ENCODE assay signal across 36 cellular contexts in genomic region chr4:56430203-56430602, GRCh38.
"Had no signal": no experiment of that assay in that cellular context is flagged by ENCODE, and none has a peak within 500 bp of the region (broad histone marks: within the 10 kb centered on the region; RNA-seq: fewer than 3 reads in every experiment).

No MANE protein-coding gene starts in this region.

- H3K36me3 ChIP-seq: adrenal gland, esophagus muscularis mucosa, gastrocnemius medialis, heart right ventricle had no signal

- H3K27ac Mint-ChIP-seq: activated B cell treated with CpG ODN at 0.5 μM for 24 hours; activated CD4-positive, alpha-beta memory T cell treated with anti-CD3 and anti-CD28 coated beads for 36 hours; activated CD4-positive, alpha-beta T cell treated with anti-CD3 and anti-CD28 coated beads for 36 hours; activated CD4-positive, alpha-beta T cell treated with anti-CD3 and anti-CD28 coated beads, Interleukin-2, amount 10 ng/mL, durations not matched to agents 24 days and 14 days; activated CD8-positive, alpha-beta memory T cell treated with anti-CD3 and anti-CD28 coated beads, Interleukin-2, amount 10 ng/mL, durations not matched to agents 7 days and 5 days; activated CD8-positive, alpha-beta T cell treated with anti-CD3 and anti-CD28 coated beads, Interleukin-2, amount 10 ng/mL, durations not matched to agents 7 days and 5 days; activated naive CD4-positive, alpha-beta T cell treated with anti-CD3 and anti-CD28 coated beads for 36 hours; activated naive CD4-positive, alpha-beta T cell treated with anti-CD3 and anti-CD28 coated beads, Interleukin-2, amount 50 U/mL, for 24 hours; activated naive CD8-positive, alpha-beta T cell treated with anti-CD3 and anti-CD28 coated beads for 36 hours; activated naive CD8-positive, alpha-beta T cell treated with anti-CD3 and anti-CD28 coated beads, Interleukin-2, amount 50 U/mL, for 24 hours; activated T-helper 1 cell treated with anti-CD3 and anti-CD28 coated beads, Interleukin-12 subunit alpha, Interleukin-12 subunit beta, Interleukin-2, Interleukin-4 antibody, amounts not matched to agents 30 ng/mL and 10 ng/mL and 1 ng/mL, durations not matched to agents 14 hours and 24 hours and 36 hours; activated T-helper 2 cell treated with anti-CD3 and anti-CD28 coated beads, Interferon-gamma antibody, Interleukin-2, Interleukin-4, amounts not matched to agents 10 μg/mL and 5 μg/mL and 100 μg/mL, durations not matched to agents 14 hours and 24 hours and 36 hours; effector memory CD8-positive, alpha-beta T cell; T-helper 17 cell; T-helper 2 cell treated with Interferon-gamma antibody and Interleukin-4, amounts not matched to agents 5 μg/mL and 100 μg/mL, for 36 hours had no signal

- H3K27ac ChIP-seq: adrenal gland, body of pancreas, esophagus muscularis mucosa, foreskin keratinocyte, gastrocnemius medialis, heart right ventricle, WERI-Rb-1 had no signal

- H3K9me3 Mint-ChIP-seq: activated B cell treated with CpG ODN at 0.5 μM for 24 hours; activated CD4-positive, alpha-beta memory T cell treated with anti-CD3 and anti-CD28 coated beads for 36 hours; activated CD4-positive, alpha-beta T cell treated with anti-CD3 and anti-CD28 coated beads, Interleukin-2, amount 10 ng/mL, durations not matched to agents 24 days and 14 days; activated naive CD4-positive, alpha-beta T cell treated with anti-CD3 and anti-CD28 coated beads for 36 hours; activated naive CD4-positive, alpha-beta T cell treated with anti-CD3 and anti-CD28 coated beads, Interleukin-2, amount 50 U/mL, for 24 hours; activated naive CD8-positive, alpha-beta T cell treated with anti-CD3 and anti-CD28 coated beads for 36 hours; activated naive CD8-positive, alpha-beta T cell treated with anti-CD3 and anti-CD28 coated beads, Interleukin-2, amount 50 U/mL, for 24 hours; activated T-helper 1 cell treated with anti-CD3 and anti-CD28 coated beads, Interleukin-12 subunit alpha, Interleukin-12 subunit beta, Interleukin-2, Interleukin-4 antibody, amounts not matched to agents 30 ng/mL and 10 ng/mL and 1 ng/mL, durations not matched to agents 14 hours and 24 hours and 36 hours; effector memory CD8-positive, alpha-beta T cell had no signal

- H3K4me3 ChIP-seq: adrenal gland, body of pancreas, esophagus muscularis mucosa, gastrocnemius medialis, heart right ventricle had no signal

- DNase-seq: activated B cell treated with CpG ODN at 0.5 μM for 24 hours; activated CD4-positive, alpha-beta memory T cell treated with anti-CD3 and anti-CD28 coated beads for 36 hours; activated CD4-positive, alpha-beta T cell treated with anti-CD3 and anti-CD28 coated beads for 36 hours; activated CD4-positive, alpha-beta T cell treated with anti-CD3 and anti-CD28 coated beads, Interleukin-2, amount 10 ng/mL, durations not matched to agents 24 days and 14 days; activated CD4-positive, CD25-positive, alpha-beta regulatory T cell treated with anti-CD3 and anti-CD28 coated beads, Interleukin-2, amount 50 U/mL, for 72 hours; activated CD8-positive, alpha-beta memory T cell treated with anti-CD3 and anti-CD28 coated beads, Interleukin-2, amount 10 ng/mL, durations not matched to agents 7 days and 5 days; activated CD8-positive, alpha-beta memory T cell treated with anti-CD3 and anti-CD28 coated beads, Interleukin-2, amount 50 U/mL, for 4 hours; activated CD8-positive, alpha-beta T cell treated with anti-CD3 and anti-CD28 coated beads, Interleukin-2, amount 10 ng/mL, durations not matched to agents 7 days and 5 days; activated effector memory CD4-positive, alpha-beta T cell treated with anti-CD3 and anti-CD28 coated beads, Interleukin-2, amount 50 U/mL, for 16 hours; activated naive CD4-positive, alpha-beta T cell treated with anti-CD3 and anti-CD28 coated beads for 36 hours; activated naive CD8-positive, alpha-beta T cell treated with anti-CD3 and anti-CD28 coated beads for 36 hours; activated naive CD8-positive, alpha-beta T cell treated with anti-CD3 and anti-CD28 coated beads, Interleukin-2, amount 50 U/mL, for 24 hours; activated T-cell treated with anti-CD3 and anti-CD28 coated beads, Interleukin-2, amount 50 U/mL, for 1 hour; activated T-cell treated with anti-CD3 and anti-CD28 coated beads, Interleukin-2, amount 50 U/mL, for 48 hours; adrenal gland; amygdala; aorta; body of pancreas; caudate nucleus; cortex of kidney; dermis blood vessel endothelial cell; effector CD4-positive, alpha-beta T cell; effector memory CD8-positive, alpha-beta T cell; erythroblast; foreskin keratinocyte; gastrocnemius medialis; heart right ventricle; T-helper 17 cell; T1000; WERI-Rb-1 had no signal

- H3K27me3 ChIP-seq: adrenal gland, body of pancreas, esophagus muscularis mucosa, foreskin keratinocyte, gastrocnemius medialis, heart right ventricle had no signal

- H3K4me3 Mint-ChIP-seq: activated B cell treated with CpG ODN at 0.5 μM for 24 hours; activated CD4-positive, alpha-beta memory T cell treated with anti-CD3 and anti-CD28 coated beads for 36 hours; activated CD4-positive, alpha-beta T cell treated with anti-CD3 and anti-CD28 coated beads for 36 hours; activated CD4-positive, alpha-beta T cell treated with anti-CD3 and anti-CD28 coated beads, Interleukin-2, amount 10 ng/mL, durations not matched to agents 24 days and 14 days; activated CD8-positive, alpha-beta memory T cell treated with anti-CD3 and anti-CD28 coated beads, Interleukin-2, amount 10 ng/mL, durations not matched to agents 7 days and 5 days; activated CD8-positive, alpha-beta T cell treated with anti-CD3 and anti-CD28 coated beads, Interleukin-2, amount 10 ng/mL, durations not matched to agents 7 days and 5 days; activated naive CD4-positive, alpha-beta T cell treated with anti-CD3 and anti-CD28 coated beads for 36 hours; activated naive CD4-positive, alpha-beta T cell treated with anti-CD3 and anti-CD28 coated beads, Interleukin-2, amount 50 U/mL, for 24 hours; activated naive CD8-positive, alpha-beta T cell treated with anti-CD3 and anti-CD28 coated beads for 36 hours; activated naive CD8-positive, alpha-beta T cell treated with anti-CD3 and anti-CD28 coated beads, Interleukin-2, amount 50 U/mL, for 24 hours; activated T-helper 1 cell treated with anti-CD3 and anti-CD28 coated beads, Interleukin-12 subunit alpha, Interleukin-12 subunit beta, Interleukin-2, Interleukin-4 antibody, amounts not matched to agents 30 ng/mL and 10 ng/mL and 1 ng/mL, durations not matched to agents 14 hours and 24 hours and 36 hours; effector memory CD8-positive, alpha-beta T cell; T-helper 17 cell; T-helper 2 cell treated with Interferon-gamma antibody and Interleukin-4, amounts not matched to agents 5 μg/mL and 100 μg/mL, for 36 hours had no signal

- ATAC-seq: activated CD4-positive, alpha-beta T cell treated with anti-CD3 and anti-CD28 coated beads for 36 hours; activated CD8-positive, alpha-beta memory T cell treated with anti-CD3 and anti-CD28 coated beads, Interleukin-2, amount 10 ng/mL, durations not matched to agents 7 days and 5 days; activated CD8-positive, alpha-beta T cell treated with anti-CD3 and anti-CD28 coated beads, Interleukin-2, amount 10 ng/mL, durations not matched to agents 7 days and 5 days; activated naive CD8-positive, alpha-beta T cell treated with anti-CD3 and anti-CD28 coated beads, Interleukin-2, amount 50 U/mL, for 24 hours; body of pancreas; effector memory CD8-positive, alpha-beta T cell; foreskin keratinocyte; gastrocnemius medialis; heart right ventricle; T-helper 17 cell had no signal

- FAIRE-seq: colon had no signal

- H3K9me3 ChIP-seq: adrenal gland, body of pancreas, esophagus muscularis mucosa, gastrocnemius medialis, heart right ventricle had no signal

- H3K27me3 Mint-ChIP-seq: activated B cell treated with CpG ODN at 0.5 μM for 24 hours; activated CD4-positive, alpha-beta memory T cell treated with anti-CD3 and anti-CD28 coated beads for 36 hours; activated CD4-positive, alpha-beta T cell treated with anti-CD3 and anti-CD28 coated beads for 36 hours; activated CD4-positive, alpha-beta T cell treated with anti-CD3 and anti-CD28 coated beads, Interleukin-2, amount 10 ng/mL, durations not matched to agents 24 days and 14 days; activated CD8-positive, alpha-beta memory T cell treated with anti-CD3 and anti-CD28 coated beads, Interleukin-2, amount 10 ng/mL, durations not matched to agents 7 days and 5 days; activated naive CD4-positive, alpha-beta T cell treated with anti-CD3 and anti-CD28 coated beads, Interleukin-2, amount 50 U/mL, for 24 hours; activated naive CD8-positive, alpha-beta T cell treated with anti-CD3 and anti-CD28 coated beads for 36 hours; activated naive CD8-positive, alpha-beta T cell treated with anti-CD3 and anti-CD28 coated beads, Interleukin-2, amount 50 U/mL, for 24 hours; effector memory CD8-positive, alpha-beta T cell; T-helper 17 cell had no signal
